Comparison of ENCODE assay signal across 22 cellular contexts in genomic region chr11:74670171-74670570, GRCh38.
A peak's percentile ranks its signal among the peaks of the same experiment; 100 is the strongest.
DNase-seq lines count a peak whose midpoint lies in the region; ATAC-seq and TF ChIP-seq lines count a peak whose summit lies in the region.
"Had no signal": no experiment of that assay in that cellular context is flagged by ENCODE, and none has a peak within 500 bp of the region (broad histone marks: within the 10 kb centered on the region; RNA-seq: fewer than 3 reads in every experiment).

No MANE protein-coding gene starts in this region.

- no peak for ATAC-seq in activated T-helper 17 cell treated with anti-CD3 and anti-CD28 coated beads, Interleukin-2, amount 50 U/mL, for 72 hours (replicated peaks)

- DNase-seq in left ventricle myocardium inferior (no peak), right atrium auricular region (ENCODE audit: low spot score) (no peak), endodermal cell (peak; percentile 29), osteocyte (ENCODE audit: extremely low spot score, unreplicated experiment) (peak; percentile 51), cerebellar nuclear complex (lab: John Stamatoyannopoulos, UW) (no peak)
- DNase-seq in stimulated activated naive CD4-positive, alpha-beta T cell treated with Interleukin-2 at 50 U/mL for 16 hours (lab: John Stamatoyannopoulos, UW): no peak
- DNase-seq in effector memory CD4-positive, alpha-beta T cell: no peak
- DNase-seq: CD4-positive, CD25-positive, alpha-beta regulatory T cell; GM23248; KG1; MG63; NCI-H1105 treated with DMSO at 0.1 percent for 48 hours; NCI-H146; NCI-H1930; NCI-H2107; NCI-H526 treated with DMSO at 0.1 percent for 48 hours; Right ventricle myocardium superior; RPMI8226 had no signal

- H3K27me3 ChIP-seq in left ventricle myocardium inferior (ENCODE audit: low read depth): no peaks in the 10 kb centered on the region
- no peaks in the 10 kb centered on the region for H3K27me3 ChIP-seq in right atrium auricular region
- H3K27me3 ChIP-seq in endodermal cell (ENCODE audit: control insufficient read depth, insufficient read depth, low read length, poor library complexity, severe bottlenecking): no peaks in the 10 kb centered on the region
- no peaks in the 10 kb centered on the region for H3K27me3 ChIP-seq in effector memory CD4-positive, alpha-beta T cell (replicated peaks; ENCODE audit: control insufficient read depth, insufficient read depth, low read length, poor library complexity, severe bottlenecking)
- H3K27me3 ChIP-seq: BLaER1, MG63, SJSA1 had no signal

- H3K27me3 Mint-ChIP-seq in endodermal cell (ENCODE audit: insufficient read depth): peaks cover 1% of the 10 kb centered on the region
- H3K27me3 Mint-ChIP-seq in osteocyte (ENCODE audit: unreplicated experiment): no peaks in the 10 kb centered on the region
- H3K27me3 Mint-ChIP-seq in activated T-helper 17 cell treated with anti-CD3 and anti-CD28 coated beads, Interleukin-2, amount 50 U/mL, for 72 hours: no peaks in the 10 kb centered on the region
- H3K27me3 Mint-ChIP-seq: CD4-positive, CD25-positive, alpha-beta regulatory T cell had no signal

- H3K9me3 ChIP-seq in left ventricle myocardium inferior (replicated peaks) (no peaks in the 10 kb centered on the region), right atrium auricular region (no peaks in the 10 kb centered on the region), endodermal cell (ENCODE audit: control insufficient read depth, low read length) (peaks cover 7% of the 10 kb centered on the region)
- no peaks in the 10 kb centered on the region for H3K9me3 ChIP-seq in effector memory CD4-positive, alpha-beta T cell (ENCODE audit: control insufficient read depth, low read length)
- H3K9me3 ChIP-seq: BLaER1, HAP-1, SJSA1 had no signal

- no peak overlapping the region for H3K4me3 ChIP-seq in left ventricle myocardium inferior
- no peak overlapping the region for H3K4me3 ChIP-seq in right atrium auricular region
- H3K4me3 ChIP-seq in endodermal cell (ENCODE audit: low read length): no peak overlapping the region
- H3K4me3 ChIP-seq in effector memory CD4-positive, alpha-beta T cell (ENCODE audit: insufficient read depth, low read depth, low read length, poor library complexity, severe bottlenecking): no peak overlapping the region
- H3K4me3 ChIP-seq: BLaER1, GM23248, HAP-1, MG63, SJSA1 had no signal

- H3K27ac ChIP-seq in left ventricle myocardium inferior (replicated peaks) (peak overlapping the region; percentile 63), right atrium auricular region (no peak overlapping the region), endodermal cell (ENCODE audit: low read depth, low read length) (no peak overlapping the region)
- H3K27ac ChIP-seq in effector memory CD4-positive, alpha-beta T cell (ENCODE audit: insufficient read depth, low read length, poor library complexity, severe bottlenecking): no peak overlapping the region
- H3K27ac ChIP-seq: BLaER1, GM23248, SJSA1 had no signal

- H3K4me1 Mint-ChIP-seq in endodermal cell (peaks cover 8% of the 10 kb centered on the region), osteocyte (ENCODE audit: unreplicated experiment) (peaks cover 20% of the 10 kb centered on the region)
- no peaks in the 10 kb centered on the region for H3K4me1 Mint-ChIP-seq in activated T-helper 17 cell treated with anti-CD3 and anti-CD28 coated beads, Interleukin-2, amount 50 U/mL, for 72 hours
- H3K4me1 Mint-ChIP-seq: CD4-positive, CD25-positive, alpha-beta regulatory T cell had no signal

- H3K9ac ChIP-seq in endodermal cell (ENCODE audit: extremely low read depth, low read length, poor library complexity, severe bottlenecking): no peak overlapping the region
- H3K9ac ChIP-seq: BLaER1, GM23248 had no signal

- H3K36me3 ChIP-seq in left ventricle myocardium inferior (no peaks in the 10 kb centered on the region), right atrium auricular region (no peaks in the 10 kb centered on the region), endodermal cell (ENCODE audit: control insufficient read depth, insufficient read depth, low read length) (no peaks in the 10 kb centered on the region)
- H3K36me3 ChIP-seq in effector memory CD4-positive, alpha-beta T cell (ENCODE audit: control insufficient read depth, insufficient read depth, low read length): no peaks in the 10 kb centered on the region
- H3K36me3 ChIP-seq: BLaER1, HAP-1, MG63, SJSA1 had no signal

- H3K4me1 ChIP-seq in left ventricle myocardium inferior (peaks cover 18% of the 10 kb centered on the region), right atrium auricular region (peaks cover 0 to 19% of the 10 kb centered on the region in 2 donors), endodermal cell (ENCODE audit: control insufficient read depth, insufficient read depth, low read length) (no peaks in the 10 kb centered on the region)
- no peaks in the 10 kb centered on the region for H3K4me1 ChIP-seq in effector memory CD4-positive, alpha-beta T cell (ENCODE audit: control insufficient read depth, insufficient read depth, low read length, poor library complexity, severe bottlenecking)
- H3K4me1 ChIP-seq: BLaER1 had no signal

- no peak for TF ChIP-seq CTCF in left ventricle myocardium inferior (IDR thresholded peaks at IDR 0.05; ENCODE audit: borderline replicate concordance)
- no peak for TF ChIP-seq CTCF in right atrium auricular region (IDR thresholded peaks at IDR 0.05)
- no peak for TF ChIP-seq CTCF in endodermal cell (conservative IDR thresholded peaks at IDR 0.05)
- no peak for TF ChIP-seq CTCF in osteocyte (IDR thresholded peaks at IDR 0.05)

- H3K36me3 Mint-ChIP-seq in endodermal cell (ENCODE audit: low read depth): peaks cover 2% of the 10 kb centered on the region
- no peaks in the 10 kb centered on the region for H3K36me3 Mint-ChIP-seq in osteocyte (ENCODE audit: unreplicated experiment)
- no peaks in the 10 kb centered on the region for H3K36me3 Mint-ChIP-seq in activated T-helper 17 cell treated with anti-CD3 and anti-CD28 coated beads, Interleukin-2, amount 50 U/mL, for 72 hours (ENCODE audit: low read depth)
- H3K36me3 Mint-ChIP-seq: CD4-positive, CD25-positive, alpha-beta regulatory T cell had no signal

- intact Hi-C loops in left ventricle myocardium inferior (cut with micrococcal nuclease): no loop called here

- H3K9me3 Mint-ChIP-seq in endodermal cell (peaks cover 5% of the 10 kb centered on the region), osteocyte (ENCODE audit: unreplicated experiment) (no peaks in the 10 kb centered on the region)
- H3K9me3 Mint-ChIP-seq in activated T-helper 17 cell treated with anti-CD3 and anti-CD28 coated beads, Interleukin-2, amount 50 U/mL, for 72 hours: no peaks in the 10 kb centered on the region
- H3K9me3 Mint-ChIP-seq: CD4-positive, CD25-positive, alpha-beta regulatory T cell had no signal

- H3K4me3 Mint-ChIP-seq in endodermal cell (no peak overlapping the region), osteocyte (ENCODE audit: unreplicated experiment) (no peak overlapping the region)
- no peak overlapping the region for H3K4me3 Mint-ChIP-seq in activated T-helper 17 cell treated with anti-CD3 and anti-CD28 coated beads, Interleukin-2, amount 50 U/mL, for 72 hours
- H3K4me3 Mint-ChIP-seq: CD4-positive, CD25-positive, alpha-beta regulatory T cell had no signal

- WGBS in endodermal cell (ENCODE audit: insufficient coverage in 1 of 2, insufficient read length in 1 of 2), 2 experiments: 88 to 96% methylated on average over 5 to 7 of the region's 7 CpGs

- no peak overlapping the region for H3K27ac Mint-ChIP-seq in endodermal cell
- no peak overlapping the region for H3K27ac Mint-ChIP-seq in osteocyte (ENCODE audit: unreplicated experiment)
- no peak overlapping the region for H3K27ac Mint-ChIP-seq in activated T-helper 17 cell treated with anti-CD3 and anti-CD28 coated beads, Interleukin-2, amount 50 U/mL, for 72 hours
- H3K27ac Mint-ChIP-seq: CD4-positive, CD25-positive, alpha-beta regulatory T cell had no signal

Comparison
In these comparisons a context has a peak if more than half of its experiments do, and no peak if none do; other contexts are left out.
1. DNase-seq: peak in endodermal cell (single experiment) and osteocyte (single experiment); none in left ventricle myocardium inferior (single experiment), right atrium auricular region (single experiment), stimulated activated naive CD4-positive, alpha-beta T cell treated with Interleukin-2 at 50 U/mL for 16 hours (single experiment), cerebellar nuclear complex (0 of 2) and effector memory CD4-positive, alpha-beta T cell (0 of 3).